21 cellular contexts compared by ENCODE assay signal in the genomic region with DNA sequence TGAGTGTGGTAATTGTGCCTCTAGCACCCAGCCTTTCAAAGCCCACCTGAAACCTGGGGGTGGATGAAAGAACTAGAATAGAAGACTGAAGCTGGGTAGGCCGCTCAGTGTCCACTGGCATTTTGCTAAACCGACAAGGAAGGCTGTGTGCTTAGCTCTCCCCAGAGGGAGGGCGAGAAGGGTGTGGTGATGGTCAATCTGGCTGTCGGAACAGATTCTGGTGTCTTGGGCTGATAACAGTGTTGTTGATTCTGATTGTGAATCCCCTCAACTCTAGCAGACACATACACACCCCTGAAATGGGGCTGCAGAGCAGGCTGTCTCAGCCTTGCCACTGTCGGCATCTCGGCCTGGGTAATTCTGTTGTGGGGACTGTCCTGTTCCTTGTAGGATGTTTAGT. TPM values are rescaled to one million over a fixed set of nuclear protein-coding genes. Genes with fewer than 3 reads are reported as not detected.
DNase-seq lines count a peak whose midpoint lies in the region; ATAC-seq, FAIRE-seq and TF ChIP-seq lines count a peak whose summit lies in the region.
"Had no signal": no experiment of that assay in that cellular context is flagged by ENCODE, and none has a peak within 500 bp of the region (broad histone marks: within the 10 kb centered on the region; RNA-seq: fewer than 3 reads in every experiment).

No MANE protein-coding gene starts in this region.

- H2BK120ac ChIP-seq in IMR-90 (ENCODE audit: low read depth, low read length): no peak overlapping the region

- peaks cover 13% of the 10 kb centered on the region for H3K36me3 Mint-ChIP-seq in activated naive CD4-positive, alpha-beta T cell treated with anti-CD3 and anti-CD28 coated beads for 36 hours (ENCODE audit: low read depth)

- H3K4me1 ChIP-seq in IMR-90 (ENCODE audit: control insufficient read depth, insufficient read depth, low read length): no peaks in the 10 kb centered on the region
- peaks cover 5 to 12% of the 10 kb centered on the region in 2 experiments; a peak in 3 of 5 replicates for H3K4me1 ChIP-seq in K562 (replicated peaks in 1 of 2; ENCODE audit: control insufficient read depth in 2 of 2, insufficient read depth in 2 of 2, low read length in 2 of 2)
- H3K4me1 ChIP-seq: BE2C had no signal

- H3K9me1 ChIP-seq in IMR-90 (ENCODE audit: insufficient read depth, low read length): peaks cover 3% of the 10 kb centered on the region; the same call in 1 of the 2 replicates
- no peaks in the 10 kb centered on the region for H3K9me1 ChIP-seq in K562 (ENCODE audit: control insufficient read depth, insufficient read depth, low read length)

- no peaks in the 10 kb centered on the region for H3K9me3 Mint-ChIP-seq in activated naive CD4-positive, alpha-beta T cell treated with anti-CD3 and anti-CD28 coated beads for 36 hours
- H3K9me3 Mint-ChIP-seq: CD4-positive, alpha-beta T cell; HFFc6 had no signal

- peaks cover 11 to 18% of the 10 kb centered on the region in 2 experiments for H3K79me1 ChIP-seq in IMR-90 (ENCODE audit: low read depth in 1 of 2, low read length in 2 of 2)

- H3K9ac ChIP-seq in IMR-90 (ENCODE audit: low read depth, low read length) (no peak overlapping the region), K562 (ENCODE audit: insufficient read depth in 1 of 2, low read depth in 2 of 2, low read length in 2 of 2) (no peak overlapping the region; a peak in 1 of 4 replicates)

- no peak overlapping the region for H3K4me3 Mint-ChIP-seq in activated naive CD4-positive, alpha-beta T cell treated with anti-CD3 and anti-CD28 coated beads for 36 hours
- H3K4me3 Mint-ChIP-seq: CD4-positive, alpha-beta T cell; HFFc6 had no signal

- no peaks in the 10 kb centered on the region for H3K9me3 ChIP-seq in IMR-90 (ENCODE audit: control insufficient read depth, insufficient read depth, low read length)
- H3K9me3 ChIP-seq in K562 (replicated peaks; ENCODE audit: control insufficient read depth, insufficient read depth, low read depth, low read length): no peaks in the 10 kb centered on the region
- H3K9me3 ChIP-seq: BE2C had no signal

- H4K20me1 ChIP-seq in IMR-90 (ENCODE audit: insufficient read depth, low read length) (no peaks in the 10 kb centered on the region; the same call in 1 of the 2 replicates), K562 (replicated peaks; ENCODE audit: control insufficient read depth, insufficient read depth, low read length) (no peaks in the 10 kb centered on the region; the same call in 1 of the 2 replicates)

- in situ Hi-C loops in IMR-90 (cut with MboI; ENCODE audit: low sequenced_read_pairs): loop anchor here (25.0 kb wide), 1 partner anchor 873 kb away; no protein-coding TSS in a partner anchor
- in situ Hi-C loops in K562 (cut with MboI): no loop called here

- H3K4me2 ChIP-seq in IMR-90 (ENCODE audit: low read depth, low read length): no peak overlapping the region
- H3K4me2 ChIP-seq in K562 (ENCODE audit: insufficient read depth, low read length): no peak overlapping the region

- no peak overlapping the region for H2BK15ac ChIP-seq in IMR-90 (ENCODE audit: low read depth, low read length)

- H3K14ac ChIP-seq in IMR-90 (replicated peaks; ENCODE audit: low read depth, low read length): no peak overlapping the region

- H3K23ac ChIP-seq in IMR-90 (ENCODE audit: low read depth, low read length): no peak overlapping the region

- no peak for FAIRE-seq in K562 (lab: Jason Lieb, UNC)
- FAIRE-seq: A204.1, GM12892, GM18507 had no signal

- no peak overlapping the region for H2AK5ac ChIP-seq in IMR-90 (ENCODE audit: low read depth, low read length)

- intact Hi-C loops in activated naive CD4-positive, alpha-beta T cell treated with anti-CD3 and anti-CD28 coated beads for 36 hours (cut with micrococcal nuclease): no loop called here
- intact Hi-C loops in IMR-90 (cut with micrococcal nuclease) (no loop called here), K562 (cut with micrococcal nuclease) (no loop called here)

- H2AFZ ChIP-seq in IMR-90 (replicated peaks; ENCODE audit: low read length, poor library complexity) (no peak overlapping the region), K562 (ENCODE audit: low read depth, low read length) (no peak overlapping the region)

- no peak for TF ChIP-seq RAD21 in IMR-90 (IDR thresholded peaks at IDR 0.05; ENCODE audit: low read length)
- TF ChIP-seq RAD21 in K562 (CRISPR knock-in tag; conservative IDR thresholded peaks at IDR 0.05 in 1 of 2, IDR thresholded peaks at IDR 0.05 in 1 of 2): no peak

- H3K27ac ChIP-seq in IMR-90 (ENCODE audit: insufficient read depth, low read length) (no peak overlapping the region), K562 (ENCODE audit: extremely low read depth, low read depth, low read length) (no peak overlapping the region)
- H3K27ac ChIP-seq: C4-2B, HL-60 had no signal

- no peak for ATAC-seq in IMR-90 (ENCODE audit: low read depth)
- ATAC-seq in K562: no peak
- ATAC-seq: HCT116 had no signal

- dilution Hi-C loops in IMR-90 (cut with HindIII; ENCODE audit: low sequenced_read_pairs, unreplicated experiment): no loop called here

- no peak for DNase-seq in activated naive CD4-positive, alpha-beta T cell treated with anti-CD3 and anti-CD28 coated beads for 36 hours
- no peak for DNase-seq in activated naive CD4-positive, alpha-beta T cell treated with Interleukin-2 at 50 U/mL for 16 hours
- DNase-seq in IMR-90 (no peak), K562 (ENCODE audit: extremely low read depth in 1 of 4, low spot score in 3 of 4) (no peak), SKM-1 (lab: John Stamatoyannopoulos, UW; ENCODE audit: unreplicated experiment) (no peak)
- DNase-seq in stimulated activated CD4-positive, alpha-beta T cell treated with anti-CD3 and anti-CD28 coated beads, Interleukin-4, amount 100 ng/mL, for 1 hour: no peak
- DNase-seq: ACHN; BE2C; CD4-positive, alpha-beta T cell; DMS153; DMS79; GDM1; GOT3; H7; HFFc6 had no signal

- H3K4me1 Mint-ChIP-seq in activated naive CD4-positive, alpha-beta T cell treated with anti-CD3 and anti-CD28 coated beads for 36 hours (ENCODE audit: low read depth): peaks cover 12% of the 10 kb centered on the region

- H3K4ac ChIP-seq in IMR-90 (ENCODE audit: low read depth, low read length): no peak overlapping the region

- H3K27me3 ChIP-seq in IMR-90 (ENCODE audit: control insufficient read depth, insufficient read depth, low read length) (no peaks in the 10 kb centered on the region), K562 (ENCODE audit: control insufficient read depth in 2 of 2, insufficient read depth in 2 of 2, low read length in 2 of 2) (no peaks in the 10 kb centered on the region)
- H3K27me3 ChIP-seq: BE2C had no signal

- no peak overlapping the region for H3K18ac ChIP-seq in IMR-90 (ENCODE audit: low read depth, low read length)

- H3K27ac Mint-ChIP-seq in activated naive CD4-positive, alpha-beta T cell treated with anti-CD3 and anti-CD28 coated beads for 36 hours: peak overlapping the region; percentile 41
- H3K27ac Mint-ChIP-seq: CD4-positive, alpha-beta T cell; HFFc6 had no signal

- POLR2A ChIA-PET in IMR-90 (lab: Charles Lee; ENCODE audit: unreplicated experiment): no interaction called here
- POLR2A ChIA-PET in K562 (lab: Yijun Ruan, JAX): interaction anchor here (0.7 kb wide), 1 partner anchor 331 kb away, joined by 3 read pairs; no protein-coding TSS in a partner anchor

- no peaks in the 10 kb centered on the region for H3K27me3 Mint-ChIP-seq in activated naive CD4-positive, alpha-beta T cell treated with anti-CD3 and anti-CD28 coated beads for 36 hours (ENCODE audit: low read depth)
- H3K27me3 Mint-ChIP-seq: CD4-positive, alpha-beta T cell had no signal

- TF ChIP-seq EP300 in K562 (IDR thresholded peaks at IDR 0.05; ENCODE audit: low read length): no peak

- CTCF ChIA-PET in activated naive CD4-positive, alpha-beta T cell treated with anti-CD3 and anti-CD28 coated beads for 36 hours (lab: Charles Lee): no interaction called here
- CTCF ChIA-PET in IMR-90 (lab: Yijun Ruan, JAX) (no interaction called here), K562 (lab: Yijun Ruan, JAX; ENCODE audit: low intra/inter-chr PET ratio) (no interaction called here)

- H2BK5ac ChIP-seq in IMR-90 (ENCODE audit: low read depth, low read length, poor library complexity, severe bottlenecking): no peak overlapping the region

- peaks cover 31% of the 10 kb centered on the region for H3K36me3 ChIP-seq in IMR-90 (ENCODE audit: control insufficient read depth, insufficient read depth, low read length)
- H3K36me3 ChIP-seq in K562 (ENCODE audit: control insufficient read depth, insufficient read depth, low read length): peaks cover 55% of the 10 kb centered on the region; the same call in 2 of the 3 replicates
- H3K36me3 ChIP-seq: BE2C had no signal

- WGBS in IMR-90 (ENCODE audit: extremely low coverage in 2 of 2, insufficient read length in 1 of 2), 2 experiments: no CpG with 5 or more reads among the region's 6 CpGs
- whole genome bisulfite sequencing in K562 (ENCODE audit: insufficient coverage, low coverage, missing lambda C conversion rate): 83% methylated on average over 6 of the region's 6 CpGs

- H2AK9ac ChIP-seq in IMR-90 (replicated peaks; ENCODE audit: low read depth, low read length, poor library complexity): no peak overlapping the region

- BruUV-seq in IMR-90 (replicated peaks; lab: Mats Ljungman, UMichigan) (TSS peak; percentile 81), K562 (replicated peaks; lab: Mats Ljungman, UMichigan) (no TSS peak)

- H4K5ac ChIP-seq in IMR-90 (ENCODE audit: low read depth, low read length): no peak overlapping the region

- no peak for TF ChIP-seq POLR2A in IMR-90 (IDR thresholded peaks at IDR 0.05; ENCODE audit: low read depth, low read length)
- no peak for TF ChIP-seq POLR2A in K562 (conservative IDR thresholded peaks at IDR 0.05)

- no peak for TF ChIP-seq CTCF in IMR-90 (conservative IDR thresholded peaks at IDR 0.05; ENCODE audit: low read depth, low read length)
- TF ChIP-seq CTCF in K562 (IDR thresholded peaks at IDR 0.05 in 2 of 3, conservative IDR thresholded peaks at IDR 0.05 in 1 of 3; ENCODE audit: insufficient read depth in 2 of 3, low read depth in 1 of 3, low read length in 3 of 3): no peak

- H4K91ac ChIP-seq in IMR-90 (ENCODE audit: insufficient read depth, low read depth, low read length): no peak overlapping the region

- no peak overlapping the region for H3K56ac ChIP-seq in IMR-90 (ENCODE audit: extremely low read depth, insufficient read depth, low read length)

- H3K79me2 ChIP-seq in K562 (ENCODE audit: control insufficient read depth, insufficient read depth, low read length): peaks cover 8% of the 10 kb centered on the region; the same call in 2 of the 3 replicates

- no peak overlapping the region for H3K4me3 ChIP-seq in IMR-90 (ENCODE audit: insufficient read depth, low read depth, low read length)
- H3K4me3 ChIP-seq in K562: no peak overlapping the region

- no peak overlapping the region for H2BK20ac ChIP-seq in IMR-90 (ENCODE audit: low read depth, low read length)

- H4K8ac ChIP-seq in IMR-90 (ENCODE audit: low read depth in 2 of 2, low read length in 2 of 2): no peak overlapping the region

RNA-seq across cellular contexts. Expression of gene BPHL, which starts 4.1 kb away (rescaled TPM):
- total RNA-seq in activated naive CD4-positive, alpha-beta T cell treated with anti-CD3 and anti-CD28 coated beads for 36 hours: 1 to 10 TPM; 6.9 to 7.5 TPM
- total RNA-seq in IMR-90 (2012; rRNA removed) (15.8 and 16.3 TPM in 2 replicates), K562 (2014; rRNA removed) (4.1 and 6.3 TPM in 2 replicates), K562 (2014; rRNA removed; fragmentation: Illumina TruSeq; extraction: Trizol) (8.5 and 9.8 TPM in 2 replicates), K562 (2015; rRNA removed; fragmentation: Illumina TruSeq; extraction: Trizol) (7.1 and 8.2 TPM in 2 replicates), K562 (2021) (10.3 and 10.4 TPM in 2 replicates)
- polyA plus RNA-seq in IMR-90 (2012; rRNA removed) (13.8 and 14.7 TPM in 2 replicates), K562 (2011; rRNA removed) (14.0 and 17.4 TPM in 2 replicates), K562 (2014; fragmentation: Illumina TruSeq; extraction: Trizol) (6.6 and 8.2 TPM in 2 replicates), K562 (2014; fragmentation: Nextera tagmentation; extraction: Ambion mirVana) (1 to 10 TPM; 3.5 to 9.3 TPM), K562 (2014; rRNA removed) (6.3 and 8.1 TPM in 2 replicates)
- polyA plus RNA-seq in IMR-90 (2012; cell fraction: cytosol; rRNA removed): 7.0 and 8.4 TPM in 2 replicates
- 9.6 and 25.1 TPM in 2 replicates for polyA plus RNA-seq in IMR-90 (2012; cell fraction: nucleus; rRNA removed; ENCODE audit: low replicate concordance)
- total RNA-seq in K562 (2011; cell fraction: chromatin; rRNA removed; ENCODE audit: low replicate concordance): 15.8 and 23.9 TPM in 2 replicates
- 10.9 and 11.7 TPM in 2 replicates for total RNA-seq in K562 (2011; cell fraction: nucleolus; rRNA removed)
- total RNA-seq in K562 (2011; cell fraction: nucleoplasm; rRNA removed): 18.0 and 24.7 TPM in 2 replicates
- 7.7 and 9.2 TPM in 2 replicates for polyA plus RNA-seq in K562 (2011; cell fraction: cytosol; rRNA removed)
- polyA plus RNA-seq in K562 (2011; cell fraction: nucleus; rRNA removed): 14.9 and 16.2 TPM in 2 replicates
- 6.9 and 17.7 TPM in 2 replicates for polyA plus RNA-seq in K562 (2012)
- 9.0 and 11.6 TPM in 2 replicates for polyA minus RNA-seq in K562 (2011; rRNA and poly(A)+ RNA removed)
- 5.0 and 10.1 TPM in 2 replicates for polyA minus RNA-seq in K562 (2011; cell fraction: cytosol; rRNA and poly(A)+ RNA removed)
- 10.9 and 12.1 TPM in 2 replicates for polyA minus RNA-seq in K562 (2011; cell fraction: nucleus; rRNA and poly(A)+ RNA removed)

RNA-seq across cellular contexts. Expression of gene TUBB2A, which starts 43.0 kb away (rescaled TPM):
- 1 to 10 TPM; 1.0 to 1.2 TPM for total RNA-seq in activated naive CD4-positive, alpha-beta T cell treated with anti-CD3 and anti-CD28 coated beads for 36 hours
- 164 and 182 TPM in 2 replicates for total RNA-seq in IMR-90 (2012; rRNA removed)
- polyA plus RNA-seq in IMR-90 (2012; rRNA removed): 264 and 300 TPM in 2 replicates
- polyA plus RNA-seq in IMR-90 (2012; cell fraction: cytosol; rRNA removed): 161 and 414 TPM in 2 replicates
- 339 and 399 TPM in 2 replicates for polyA plus RNA-seq in IMR-90 (2012; cell fraction: nucleus; rRNA removed; ENCODE audit: low replicate concordance)
- 19.1 and 41.5 TPM in 2 replicates for total RNA-seq in K562 (2011; cell fraction: chromatin; rRNA removed; ENCODE audit: low replicate concordance)
- 35.0 and 37.2 TPM in 2 replicates for total RNA-seq in K562 (2011; cell fraction: nucleolus; rRNA removed)
- 24.8 and 26.5 TPM in 2 replicates for total RNA-seq in K562 (2011; cell fraction: nucleoplasm; rRNA removed)
- total RNA-seq in K562 (2014; rRNA removed): 92.1 and 101 TPM in 2 replicates
- total RNA-seq in K562 (2014; rRNA removed; fragmentation: Illumina TruSeq; extraction: Trizol): 18.1 and 23.5 TPM in 2 replicates
- total RNA-seq in K562 (2015; rRNA removed; fragmentation: Illumina TruSeq; extraction: Trizol): 43.2 and 44.9 TPM in 2 replicates
- total RNA-seq in K562 (2021): 81.8 and 82.4 TPM in 2 replicates
- 45.6 and 52.0 TPM in 2 replicates for polyA plus RNA-seq in K562 (2011; rRNA removed)
- polyA plus RNA-seq in K562 (2011; cell fraction: cytosol; rRNA removed): 57.7 and 124 TPM in 2 replicates
- polyA plus RNA-seq in K562 (2011; cell fraction: nucleus; rRNA removed): 49.0 and 58.3 TPM in 2 replicates
- polyA plus RNA-seq in K562 (2012): 70.6 and 119 TPM in 2 replicates
- 50.1 and 68.1 TPM in 2 replicates for polyA plus RNA-seq in K562 (2014; fragmentation: Illumina TruSeq; extraction: Trizol)
- 1 to 10 TPM; 3.6 to 6.3 TPM for polyA plus RNA-seq in K562 (2014; fragmentation: Nextera tagmentation; extraction: Ambion mirVana)
- 73.1 and 73.4 TPM in 2 replicates for polyA plus RNA-seq in K562 (2014; rRNA removed)
- polyA minus RNA-seq in K562 (2011; rRNA and poly(A)+ RNA removed): 29.1 and 41.2 TPM in 2 replicates
- polyA minus RNA-seq in K562 (2011; cell fraction: cytosol; rRNA and poly(A)+ RNA removed): 61.6 and 63.4 TPM in 2 replicates
- 17.5 and 22.9 TPM in 2 replicates for polyA minus RNA-seq in K562 (2011; cell fraction: nucleus; rRNA and poly(A)+ RNA removed)

RNA-seq across cellular contexts. Expression of gene RIPK1, which starts 46.1 kb away (rescaled TPM):
- 10 to 100 TPM in 1 of 2 experiments, 1 to 10 TPM in 1; 8.8 to 10.1 TPM for total RNA-seq in activated naive CD4-positive, alpha-beta T cell treated with anti-CD3 and anti-CD28 coated beads for 36 hours
- total RNA-seq in IMR-90 (2012; rRNA removed) (25.6 and 28.6 TPM in 2 replicates), K562 (2014; rRNA removed) (14.4 and 15.8 TPM in 2 replicates), K562 (2014; rRNA removed; fragmentation: Illumina TruSeq; extraction: Trizol) (17.7 and 19.6 TPM in 2 replicates), K562 (2015; rRNA removed; fragmentation: Illumina TruSeq; extraction: Trizol) (20.9 and 23.2 TPM in 2 replicates), K562 (2021) (17.2 and 19.4 TPM in 2 replicates)
- polyA plus RNA-seq in IMR-90 (2012; rRNA removed) (11.9 and 12.6 TPM in 2 replicates), K562 (2011; rRNA removed) (15.9 and 23.2 TPM in 2 replicates), K562 (2014; fragmentation: Illumina TruSeq; extraction: Trizol) (21.7 and 24.9 TPM in 2 replicates), K562 (2014; fragmentation: Nextera tagmentation; extraction: Ambion mirVana) (1 to 10 TPM; 3.8 to 4.5 TPM), K562 (2014; rRNA removed) (14.5 and 16.9 TPM in 2 replicates)
- 4.5 and 7.2 TPM in 2 replicates for polyA plus RNA-seq in IMR-90 (2012; cell fraction: cytosol; rRNA removed)
- polyA plus RNA-seq in IMR-90 (2012; cell fraction: nucleus; rRNA removed; ENCODE audit: low replicate concordance): 9.3 and 27.5 TPM in 2 replicates
- 21.4 and 26.8 TPM in 2 replicates for total RNA-seq in K562 (2011; cell fraction: chromatin; rRNA removed; ENCODE audit: low replicate concordance)
- total RNA-seq in K562 (2011; cell fraction: nucleolus; rRNA removed): 10.3 and 11.1 TPM in 2 replicates
- total RNA-seq in K562 (2011; cell fraction: nucleoplasm; rRNA removed): 12.0 and 12.4 TPM in 2 replicates
- 11.5 and 12.3 TPM in 2 replicates for polyA plus RNA-seq in K562 (2011; cell fraction: cytosol; rRNA removed)
- polyA plus RNA-seq in K562 (2011; cell fraction: nucleus; rRNA removed): 11.6 and 14.1 TPM in 2 replicates
- 17.4 and 19.0 TPM in 2 replicates for polyA plus RNA-seq in K562 (2012)
- 29.0 and 42.9 TPM in 2 replicates for polyA minus RNA-seq in K562 (2011; rRNA and poly(A)+ RNA removed)
- polyA minus RNA-seq in K562 (2011; cell fraction: cytosol; rRNA and poly(A)+ RNA removed): 10.7 and 18.6 TPM in 2 replicates
- polyA minus RNA-seq in K562 (2011; cell fraction: nucleus; rRNA and poly(A)+ RNA removed): 4.7 and 6.1 TPM in 2 replicates

Comparison
In these comparisons a context has a peak if more than half of its experiments do, and no peak if none do; other contexts are left out.
1. RNA of gene TUBB2A, which starts 43.0 kb away (total RNA-seq): 164 to 182 TPM in IMR-90 and 18.1 to 101 TPM in K562; 1.0 to 1.2 TPM in activated naive CD4-positive, alpha-beta T cell treated with anti-CD3 and anti-CD28 coated beads for 36 hours; every median in the first group is over 4 times any median in the second.